In the genomic region with DNA sequence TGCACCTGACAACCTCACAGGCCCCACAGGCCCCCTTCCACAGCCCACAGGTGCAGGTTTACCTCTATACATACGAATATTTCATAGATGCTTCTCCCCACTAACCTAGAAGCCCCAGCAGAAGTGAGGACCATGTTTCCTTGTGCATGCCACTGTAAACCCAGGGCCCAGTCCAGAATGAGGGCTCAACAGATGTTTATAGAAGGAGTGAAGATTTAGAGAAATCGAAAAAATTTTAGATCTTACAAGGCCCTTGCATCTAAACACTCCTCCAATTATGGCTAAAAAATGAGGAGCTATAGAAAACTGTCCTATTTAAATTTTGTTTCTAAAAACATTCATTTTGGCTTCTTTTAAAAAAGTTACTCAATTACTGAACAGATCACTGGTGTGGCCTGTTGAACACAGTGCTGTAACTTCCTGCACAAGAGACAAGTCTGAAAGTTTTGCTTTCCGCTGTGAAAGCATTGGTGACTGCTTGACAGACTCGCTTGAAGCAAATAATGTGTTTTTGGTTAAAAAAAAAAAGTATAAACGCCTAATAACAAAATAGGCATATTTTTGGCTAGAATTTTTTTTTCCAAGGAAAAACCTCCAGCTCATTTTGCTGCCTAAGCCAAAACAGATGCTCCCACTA, we compare ENCODE assay signal across 8 cellular contexts. TPM values are rescaled to one million over a fixed set of nuclear protein-coding genes. Genes with fewer than 3 reads are reported as not detected.
DNase-seq lines count a peak whose midpoint lies in the region; FAIRE-seq and TF ChIP-seq lines count a peak whose summit lies in the region.

No MANE protein-coding gene starts in this region.

- TF ChIP-seq CTCF in esophagus squamous epithelium (IDR thresholded peaks at IDR 0.05) (no peak), prostate gland (IDR thresholded peaks at IDR 0.05) (no peak)

- no peaks in the 10 kb centered on the region for H3K27me3 ChIP-seq in esophagus squamous epithelium
- H3K27me3 ChIP-seq in prostate gland (replicated peaks; ENCODE audit: insufficient read depth) = no peaks in the 10 kb centered on the region

- TF ChIP-seq POLR2A in esophagus squamous epithelium (IDR thresholded peaks at IDR 0.05) (no peak), prostate gland (IDR thresholded peaks at IDR 0.05) (no peak)

- 30 to 46% methylated on average over 5 of the region's 5 CpGs for WGBS in esophagus squamous epithelium, 2 donors
- WGBS in prostate gland = 30% methylated on average over 5 of the region's 5 CpGs

- intact Hi-C loops in esophagus squamous epithelium (cut with DNase I) (loop anchor here (5.0 kb wide), 1 partner anchor 70 kb away; the partner anchor contains the start of genes TAF5L and URB2), prostate gland (cut with DNase I) (loop anchor here (5.0 kb wide), 1 partner anchor 40 kb away; no protein-coding TSS in a partner anchor)

- H3K4me3 ChIP-seq in SK-N-MC (peak overlapping the region; percentile 95), esophagus squamous epithelium (peak overlapping the region; percentile 69 to 99 (median 89)), prostate gland (peak overlapping the region; percentile 86)

- H3K36me3 ChIP-seq in SK-N-MC (ENCODE audit: insufficient read depth, low read length) (no peaks in the 10 kb centered on the region), esophagus squamous epithelium (no peaks in the 10 kb centered on the region), prostate gland (no peaks in the 10 kb centered on the region)

- H3K27ac ChIP-seq in SK-N-MC = 0 out of 2 replicates have a peak overlapping the region, but pooled peaks have one; percentile 32
- peak overlapping the region; percentile 87 to 97 (median 93) for H3K27ac ChIP-seq in esophagus squamous epithelium
- peak overlapping the region; percentile 84 to 92 for H3K27ac ChIP-seq in prostate gland

- H3K4me1 ChIP-seq in esophagus squamous epithelium (peaks cover 10 to 47% (median 27%) of the 10 kb centered on the region in 3 donors), prostate gland (replicated peaks) (no peaks in the 10 kb centered on the region)

- DNase-seq in stimulated activated CD4-positive, alpha-beta T cell treated with anti-CD3 and anti-CD28 coated beads, Interleukin-15, amount 100 ng/mL, for 24 hours = peak; percentile 22
- DNase-seq in stimulated activated CD4-positive, alpha-beta T cell treated with anti-CD3 and anti-CD28 coated beads, Interleukin-4, amount 100 ng/mL, for 4 hours = no peak
- no peak for DNase-seq in SK-N-MC (ENCODE audit: low read depth, low spot score)
- no peak for DNase-seq in esophagus squamous epithelium (lab: John Stamatoyannopoulos, UW)
- no peak for DNase-seq in prostate gland (ENCODE audit: low spot score)
- no peak for DNase-seq in urothelium cell line (ENCODE audit: low spot score)
- DNase-seq in activated gamma-delta T cell (lab: John Stamatoyannopoulos, UW) = no peak
- DNase-seq in NCI-H2081 (lab: John Stamatoyannopoulos, UW) = no peak

- FAIRE-seq in urothelium cell line (lab: Jason Lieb, UNC) = no peak

- H3K9ac ChIP-seq in SK-N-MC (ENCODE audit: insufficient read length) = peak overlapping the region; percentile 55

- no peaks in the 10 kb centered on the region for H3K9me3 ChIP-seq in SK-N-MC (ENCODE audit: low read depth, low read length)
- H3K9me3 ChIP-seq in esophagus squamous epithelium = no peaks in the 10 kb centered on the region
- no peaks in the 10 kb centered on the region for H3K9me3 ChIP-seq in prostate gland

RNA-seq across cellular contexts. Expression of gene ABCB10, which starts 1.2 kb away (rescaled TPM):
- total RNA-seq in esophagus squamous epithelium = 10 to 100 TPM in 3 of 4 donors, 1 to 10 TPM in 1; 9.9 to 18.6 (median 14.3) TPM
- total RNA-seq in prostate gland = 10 to 100 TPM; 11.0 to 21.9 TPM

RNA-seq across cellular contexts. Expression of gene NUP133, which starts 49.2 kb away (rescaled TPM):
- total RNA-seq in esophagus squamous epithelium (10 to 100 TPM; 11.1 to 29.3 (median 22.0) TPM), prostate gland (10 to 100 TPM; 26.3 to 36.4 TPM)

Comparison
In these comparisons a context has a peak if more than half of its experiments do, and no peak if none do; other contexts are left out.
1. H3K27ac ChIP-seq: peak in every context shown above with its lines; median percentile 93 in esophagus squamous epithelium; 88 in prostate gland; 32 in SK-N-MC.